Comparison of ENCODE assay signal across 8 cellular contexts in the genomic region with DNA sequence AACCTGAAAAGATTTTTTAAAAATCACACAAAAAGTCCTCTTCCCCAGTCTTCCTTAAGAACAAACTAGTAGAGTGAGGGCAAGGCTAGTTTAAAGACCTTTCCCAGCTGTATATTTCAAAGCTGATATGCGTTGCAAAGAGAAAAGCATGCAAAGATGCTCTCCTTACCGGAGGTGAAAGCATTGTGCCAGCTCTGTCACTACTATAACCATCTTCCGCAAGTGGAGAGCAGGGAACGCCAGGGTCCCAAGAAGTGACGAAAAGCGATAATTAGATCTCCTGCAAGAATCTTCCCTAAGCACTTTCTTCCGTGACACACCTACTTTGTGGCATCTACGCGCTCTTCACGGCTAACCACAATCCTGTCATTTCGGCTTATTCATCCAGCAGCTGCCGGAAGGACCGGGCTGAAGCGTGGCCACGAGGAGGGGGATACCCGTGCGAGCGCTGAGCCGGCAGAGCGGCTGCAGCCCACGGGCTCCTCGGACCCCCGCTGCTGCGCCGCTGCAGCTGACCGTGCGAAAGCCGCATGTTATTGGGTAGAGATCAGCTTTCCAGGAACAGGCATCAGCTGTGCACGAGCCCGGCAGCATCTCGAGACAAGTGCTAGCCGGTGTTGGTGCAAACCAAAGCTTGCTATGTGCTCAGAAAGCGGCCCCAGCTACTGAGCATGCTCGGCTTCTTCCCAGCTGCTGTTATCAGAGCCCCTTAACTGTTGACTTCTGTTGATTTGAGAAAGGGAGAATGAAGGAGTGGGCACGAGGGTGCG. TPM values are rescaled to one million over a fixed set of nuclear protein-coding genes. Genes with fewer than 3 reads are reported as not detected.
DNase-seq lines count a peak whose midpoint lies in the region; ATAC-seq, FAIRE-seq and TF ChIP-seq lines count a peak whose summit lies in the region.

No MANE protein-coding gene starts in this region.

- H3K9me3 ChIP-seq in PC-9 (ENCODE audit: insufficient read depth, low read depth) (no peaks in the 10 kb centered on the region), gastroesophageal sphincter (no peaks in the 10 kb centered on the region), pancreas (no peaks in the 10 kb centered on the region)

- FAIRE-seq in pancreas (lab: Jason Lieb, UNC), result no peak

- peak overlapping the region; percentile 85 for H3K4me2 ChIP-seq in PC-9

- H3K4me1 ChIP-seq in PC-9 (replicated peaks; ENCODE audit: insufficient read depth) (peaks cover 8% of the 10 kb centered on the region; the same call in 1 of the 2 replicates), gastroesophageal sphincter (peaks cover 0 to 11% (median 7%) of the 10 kb centered on the region in 3 donors), pancreas (no peaks in the 10 kb centered on the region), urinary bladder (ENCODE audit: insufficient read depth) (no peaks in the 10 kb centered on the region)

- CTCF ChIA-PET in PC-9 (lab: Charles Lee), result no interaction called here

- no peaks in the 10 kb centered on the region for H3K36me3 ChIP-seq in PC-9 (ENCODE audit: low read depth)
- no peaks in the 10 kb centered on the region for H3K36me3 ChIP-seq in gastroesophageal sphincter
- H3K36me3 ChIP-seq in pancreas, result no peaks in the 10 kb centered on the region
- H3K36me3 ChIP-seq in urinary bladder (ENCODE audit: insufficient read depth), result peaks cover 2% of the 10 kb centered on the region

- H3K79me2 ChIP-seq in PC-9 (ENCODE audit: low read depth), result no peaks in the 10 kb centered on the region

- TF ChIP-seq CTCF in PC-9 (conservative IDR thresholded peaks at IDR 0.05) (no peak), gastroesophageal sphincter (IDR thresholded peaks at IDR 0.05) (no peak), pancreas (IDR thresholded peaks at IDR 0.05) (no peak)

- peak overlapping the region; percentile 69 for H2AFZ ChIP-seq in PC-9

- DNase-seq in AG20443 (ENCODE audit: low spot score), result peak; percentile 59
- peak; percentile 24 to 61 for DNase-seq in PC-9
- DNase-seq in activated T-helper 9 cell treated with anti-CD3 and anti-CD28 coated beads, Interleukin-2, amount 50 U/mL, for 16 hours (ENCODE audit: low read depth), result peak; percentile 45
- DNase-seq in pancreas, result peak in 4 of 6 donors; percentile 13 to 61 (median 25)

- no TSS peak for BruUV-seq in PC-9 (replicated peaks; lab: Mats Ljungman, UMichigan)

- peak overlapping the region; percentile 53 for H3K4me3 ChIP-seq in PC-9
- H3K4me3 ChIP-seq in gastroesophageal sphincter, result peak overlapping the region; percentile 0 to 39
- peak overlapping the region in 2 of 4 donors; percentile 6 to 42 for H3K4me3 ChIP-seq in pancreas
- peak overlapping the region; percentile 29 for H3K4me3 ChIP-seq in urinary bladder (ENCODE audit: low read depth, low read length)

- H3K27ac ChIP-seq in PC-9 (no peak overlapping the region), gastroesophageal sphincter (no peak overlapping the region), pancreas (no peak overlapping the region), urinary bladder (ENCODE audit: low read depth) (no peak overlapping the region)

- no peak for TF ChIP-seq POLR2A in gastroesophageal sphincter (IDR thresholded peaks at IDR 0.05)

- POLR2A ChIA-PET in PC-9 (lab: Charles Lee; ENCODE audit: unreplicated experiment), result interaction anchor here (0.6 kb wide), 1 partner anchor 124 kb away, joined by 7 read pairs; no protein-coding TSS in a partner anchor

- no peak for TF ChIP-seq EP300 in gastroesophageal sphincter (IDR thresholded peaks at IDR 0.05)

- H3K27me3 ChIP-seq in PC-9 (ENCODE audit: insufficient read depth, low read depth) (no peaks in the 10 kb centered on the region), gastroesophageal sphincter (peaks cover 65% of the 10 kb centered on the region), pancreas (peaks cover 0 to 17% (median 0%) of the 10 kb centered on the region in 4 donors)

- H4K20me1 ChIP-seq in PC-9 (ENCODE audit: insufficient read depth), result no peaks in the 10 kb centered on the region

- no peaks in the 10 kb centered on the region for H3K9me2 ChIP-seq in PC-9 (ENCODE audit: insufficient read depth)

- intact Hi-C loops in PC-9 (cut with micrococcal nuclease; ENCODE audit: unreplicated experiment) (no loop called here), pancreas (cut with DNase I) (no loop called here)

- ATAC-seq in GM19438 (IDR thresholded peaks at IDR 0.05; ENCODE audit: low read depth, unreplicated experiment) (peak; percentile 84), HG03520 (IDR thresholded peaks at IDR 0.05; ENCODE audit: unreplicated experiment) (peak; percentile 87), gastroesophageal sphincter (no peak), pancreas (peak; percentile 40 to 81 (median 74))

- WGBS in gastroesophageal sphincter (ENCODE audit: low coverage in 1 of 2), 2 donors, result 1 to 4% methylated on average over 10 to 18 of the region's 36 CpGs
- WGBS in pancreas, 2 donors, result 2% methylated on average over 36 of the region's 36 CpGs
- WGBS in urinary bladder, result 1% methylated on average over 36 of the region's 36 CpGs

- no peaks in the 10 kb centered on the region for H3F3A ChIP-seq in PC-9 (ENCODE audit: insufficient read depth, low read depth)

RNA-seq across cellular contexts. Expression of a gene that starts 57.2 kb away (rescaled TPM):
- total RNA-seq in PC-9 (2021), result 12.8 and 15.0 TPM in 2 replicates
- total RNA-seq in gastroesophageal sphincter, result 10 to 100 TPM in 2 of 4 donors, 1 to 10 TPM in 2; 2.8 to 15.0 (median 9.4) TPM
- total RNA-seq in pancreas, result 10 to 100 TPM; 22.9 to 41.0 (median 29.6) TPM
- polyA plus RNA-seq in pancreas, result 10 to 100 TPM in 1 of 2 donors, 1 to 10 TPM in 1; 8.2 to 11.6 TPM
- total RNA-seq in urinary bladder, result 39.5 TPM
- polyA plus RNA-seq in urinary bladder, result 4.9 TPM
